9 cellular contexts compared by ENCODE assay signal in genomic region chr7:44750424-44750823, GRCh38. TPM values are rescaled to one million over a fixed set of nuclear protein-coding genes. Genes with fewer than 3 reads are reported as not detected.
DNase-seq lines count a peak whose midpoint lies in the region; ATAC-seq and TF ChIP-seq lines count a peak whose summit lies in the region.
"Had no signal": no experiment of that assay in that cellular context is flagged by ENCODE, and none has a peak within 500 bp of the region (broad histone marks: within the 10 kb centered on the region; RNA-seq: fewer than 3 reads in every experiment).

No MANE protein-coding gene starts in this region.

- peak overlapping the region; percentile 43 for H3K27ac ChIP-seq in RWPE1
- H3K27ac ChIP-seq in hepatocyte: peak overlapping the region; percentile 75
- H3K27ac ChIP-seq: SJSA1 had no signal

- CTCF ChIA-PET in activated naive CD4-positive, alpha-beta T cell treated with anti-CD3 and anti-CD28 coated beads for 36 hours (lab: Charles Lee): interaction anchor here (0.7 to 2.1 kb wide), 8 partner anchors 11 to 385 kb away, joined by 3 to 9 read pairs (median 4); no protein-coding TSS in a partner anchor
- CTCF ChIA-PET in RWPE1 (lab: Yijun Ruan, JAX): interaction anchor here (0.7 kb wide), 1 partner anchor 386 kb away, joined by 3 read pairs; no protein-coding TSS in a partner anchor

- no peaks in the 10 kb centered on the region for H3K36me3 ChIP-seq in hepatocyte (replicated peaks; ENCODE audit: insufficient read depth, low read depth)

- ATAC-seq in stimulated activated naive CD8-positive, alpha-beta T cell treated with anti-CD3 and anti-CD28 coated beads, Interleukin-15, amount 100 ng/mL, for 72 hours: no peak

- H3K27ac Mint-ChIP-seq in activated naive CD4-positive, alpha-beta T cell treated with anti-CD3 and anti-CD28 coated beads for 36 hours: peak overlapping the region; percentile 85
- H3K27ac Mint-ChIP-seq in stimulated activated naive CD8-positive, alpha-beta T cell treated with anti-CD3 and anti-CD28 coated beads, Interleukin-15, amount 100 ng/mL, for 72 hours: peak overlapping the region; percentile 7 to 57

- no peak for TF ChIP-seq CTCF in RWPE1 (conservative IDR thresholded peaks at IDR 0.05; ENCODE audit: low read depth)
- no peak for TF ChIP-seq CTCF in hepatocyte (IDR thresholded peaks at IDR 0.05; ENCODE audit: poor library complexity)

- no peaks in the 10 kb centered on the region for H3K27me3 Mint-ChIP-seq in activated naive CD4-positive, alpha-beta T cell treated with anti-CD3 and anti-CD28 coated beads for 36 hours (ENCODE audit: low read depth)
- no peaks in the 10 kb centered on the region for H3K27me3 Mint-ChIP-seq in stimulated activated naive CD8-positive, alpha-beta T cell treated with anti-CD3 and anti-CD28 coated beads, Interleukin-15, amount 100 ng/mL, for 72 hours

- H3K36me3 Mint-ChIP-seq in activated naive CD4-positive, alpha-beta T cell treated with anti-CD3 and anti-CD28 coated beads for 36 hours (ENCODE audit: low read depth): peaks cover 9% of the 10 kb centered on the region

- H3K4me1 ChIP-seq in hepatocyte (ENCODE audit: insufficient read depth): peaks cover 12% of the 10 kb centered on the region

- H3K4me3 ChIP-seq in hepatocyte: no peak overlapping the region

- H3K4me3 Mint-ChIP-seq in activated naive CD4-positive, alpha-beta T cell treated with anti-CD3 and anti-CD28 coated beads for 36 hours: peak overlapping the region; percentile 82
- peak overlapping the region; percentile 85 to 88 for H3K4me3 Mint-ChIP-seq in stimulated activated naive CD8-positive, alpha-beta T cell treated with anti-CD3 and anti-CD28 coated beads, Interleukin-15, amount 100 ng/mL, for 72 hours

- no peaks in the 10 kb centered on the region for H3K9me2 ChIP-seq in hepatocyte (replicated peaks; ENCODE audit: insufficient read depth)

- DNase-seq in activated naive CD4-positive, alpha-beta T cell treated with anti-CD3 and anti-CD28 coated beads for 36 hours: no peak
- no peak for DNase-seq in activated naive CD4-positive, alpha-beta T cell treated with anti-CD3 and anti-CD28 coated beads, Interleukin-2, amount 50 U/mL, for 16 hours
- DNase-seq in RWPE1 (ENCODE audit: low spot score) (no peak), hepatocyte (ENCODE audit: low spot score) (no peak), T1000 (lab: John Stamatoyannopoulos, UW) (no peak), NCI-H2227 treated with DMSO at 0.1 percent for 48 hours (lab: John Stamatoyannopoulos, UW) (no peak), GM19240 (ENCODE audit: insufficient read length, low spot score) (no peak)
- DNase-seq in stimulated activated naive CD8-positive, alpha-beta T cell treated with anti-CD3 and anti-CD28 coated beads, Interleukin-15, amount 100 ng/mL, for 72 hours: no peak

- H4K20me1 ChIP-seq in hepatocyte (ENCODE audit: insufficient read depth, poor library complexity, severe bottlenecking): peaks cover 22% of the 10 kb centered on the region

- H3K9me3 Mint-ChIP-seq in activated naive CD4-positive, alpha-beta T cell treated with anti-CD3 and anti-CD28 coated beads for 36 hours: no peaks in the 10 kb centered on the region
- H3K9me3 Mint-ChIP-seq in stimulated activated naive CD8-positive, alpha-beta T cell treated with anti-CD3 and anti-CD28 coated beads, Interleukin-15, amount 100 ng/mL, for 72 hours: no peaks in the 10 kb centered on the region

- peaks cover 65% of the 10 kb centered on the region for H3K79me2 ChIP-seq in hepatocyte

- no peak overlapping the region for H2AFZ ChIP-seq in hepatocyte

- no peaks in the 10 kb centered on the region for H3K9me3 ChIP-seq in hepatocyte (ENCODE audit: low read depth)
- H3K9me3 ChIP-seq: SJSA1 had no signal

- H3K4me1 Mint-ChIP-seq in activated naive CD4-positive, alpha-beta T cell treated with anti-CD3 and anti-CD28 coated beads for 36 hours (ENCODE audit: low read depth): peaks cover 45% of the 10 kb centered on the region
- peaks cover 58% of the 10 kb centered on the region for H3K4me1 Mint-ChIP-seq in stimulated activated naive CD8-positive, alpha-beta T cell treated with anti-CD3 and anti-CD28 coated beads, Interleukin-15, amount 100 ng/mL, for 72 hours

- POLR2A ChIA-PET in RWPE1 (lab: Yijun Ruan, JAX; ENCODE audit: low non-redundant PET): no interaction called here

- 95% methylated on average over 3 of the region's 3 CpGs for WGBS in hepatocyte (ENCODE audit: low lambda C conversion rate, missing lambda C conversion rate)

- peak overlapping the region; percentile 94 for H3K4me2 ChIP-seq in hepatocyte

- intact Hi-C loops in activated naive CD4-positive, alpha-beta T cell treated with anti-CD3 and anti-CD28 coated beads for 36 hours (cut with micrococcal nuclease): no loop called here

- no peaks in the 10 kb centered on the region for H3K27me3 ChIP-seq in hepatocyte
- H3K27me3 ChIP-seq: SJSA1 had no signal

RNA-seq across cellular contexts. Expression of gene ZMIZ2, which starts 1.8 kb away (rescaled TPM):
- total RNA-seq in activated naive CD4-positive, alpha-beta T cell treated with anti-CD3 and anti-CD28 coated beads for 36 hours: 10 to 100 TPM; 83.1 to 86.5 TPM
- total RNA-seq in hepatocyte: 6.2 and 10.5 TPM in 2 replicates
- 37.0 and 39.6 TPM in 2 replicates for polyA plus RNA-seq in hepatocyte

RNA-seq across cellular contexts. Expression of gene PPIA, which starts 46.1 kb away (rescaled TPM):
- total RNA-seq in activated naive CD4-positive, alpha-beta T cell treated with anti-CD3 and anti-CD28 coated beads for 36 hours: 1,000 to 10,000 TPM; 3,406 to 3,423 TPM
- total RNA-seq in hepatocyte: 2,189 and 2,465 TPM in 2 replicates
- polyA plus RNA-seq in hepatocyte: 2,123 and 2,231 TPM in 2 replicates
